ENCODE assay signal across 25 cellular contexts in the genomic region with DNA sequence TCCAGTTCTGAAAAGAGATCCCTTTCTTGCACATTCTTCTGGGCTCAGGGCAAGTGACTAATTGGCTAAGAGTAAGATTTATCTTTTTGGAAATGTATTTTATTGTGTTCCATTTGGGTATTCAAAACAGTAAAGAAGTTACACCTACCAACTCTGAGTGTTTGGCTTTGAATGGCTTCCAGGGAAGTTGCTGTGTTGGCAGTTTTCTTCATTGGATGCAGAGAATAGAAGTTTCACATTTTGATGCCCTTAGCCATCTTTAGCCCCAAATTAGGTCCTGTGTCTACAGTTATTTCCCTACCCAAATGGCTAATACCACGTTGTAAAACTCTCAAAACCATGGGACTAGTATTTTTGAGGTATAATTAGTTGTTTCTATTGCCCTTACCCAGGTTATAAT. TPM values are rescaled to one million over a fixed set of nuclear protein-coding genes. Genes with fewer than 3 reads are reported as not detected.
DNase-seq lines count a peak whose midpoint lies in the region; ATAC-seq, FAIRE-seq and TF ChIP-seq lines count a peak whose summit lies in the region.
"Had no signal": no experiment of that assay in that cellular context is flagged by ENCODE, and none has a peak within 500 bp of the region (broad histone marks: within the 10 kb centered on the region; RNA-seq: fewer than 3 reads in every experiment).

No MANE protein-coding gene starts in this region.

- H3K27me3 Mint-ChIP-seq in astrocyte (ENCODE audit: low read depth, unreplicated experiment): no peaks in the 10 kb centered on the region
- H3K27me3 Mint-ChIP-seq: CD4-positive, alpha-beta memory T cell had no signal

- WGBS in HepG2 (ENCODE audit: low lambda C conversion rate): 0% methylated on average over 1 of the region's 1 CpG
- WGBS in right lobe of liver (ENCODE audit: insufficient coverage, low coverage, low lambda C conversion rate, missing lambda C conversion rate): 18% methylated on average over 1 of the region's 1 CpG

- H3K4me2 ChIP-seq in HepG2 (ENCODE audit: low read depth, low read length): no peak overlapping the region
- no peak overlapping the region for H3K4me2 ChIP-seq in astrocyte (ENCODE audit: low read length)
- H3K4me2 ChIP-seq: BLaER1 had no signal

- H3K27ac Mint-ChIP-seq in astrocyte (ENCODE audit: unreplicated experiment): no peak overlapping the region
- H3K27ac Mint-ChIP-seq: CD4-positive, alpha-beta memory T cell; CD4-positive, CD25-positive, alpha-beta regulatory T cell; CD8-positive, alpha-beta memory T cell had no signal

- H4K20me1 ChIP-seq in HepG2 (ENCODE audit: insufficient read depth, low read length) (no peaks in the 10 kb centered on the region), astrocyte (ENCODE audit: insufficient read depth, low read length) (no peaks in the 10 kb centered on the region)
- H4K20me1 ChIP-seq: BLaER1 had no signal

- H3K9me3 Mint-ChIP-seq in astrocyte (ENCODE audit: unreplicated experiment): no peaks in the 10 kb centered on the region
- H3K9me3 Mint-ChIP-seq: CD14-positive monocyte; CD4-positive, alpha-beta memory T cell; CD8-positive, alpha-beta memory T cell had no signal

- BruUV-seq in HepG2 (replicated peaks; lab: Mats Ljungman, UMichigan): no TSS peak

- no peak for TF ChIP-seq CTCF in HepG2 (CRISPR knock-in tag; IDR thresholded peaks at IDR 0.05)
- TF ChIP-seq CTCF in right lobe of liver (IDR thresholded peaks at IDR 0.05): no peak
- no peak for TF ChIP-seq CTCF in astrocyte (IDR thresholded peaks at IDR 0.05; ENCODE audit: insufficient read depth, low read depth, low read length)

- H3K9me3 ChIP-seq in HepG2 (ENCODE audit: low read length) (no peaks in the 10 kb centered on the region), right lobe of liver (no peaks in the 10 kb centered on the region), astrocyte (ENCODE audit: insufficient read depth, low read depth, low read length) (no peaks in the 10 kb centered on the region)
- H3K9me3 ChIP-seq: BE2C, BLaER1 had no signal

- TF ChIP-seq POLR2A in HepG2 (IDR thresholded peaks at IDR 0.05; ENCODE audit: insufficient read depth in 1 of 2, low read depth in 2 of 2, low read length in 2 of 2) (no peak), right lobe of liver (IDR thresholded peaks at IDR 0.05) (no peak)

- H3K36me3 Mint-ChIP-seq in astrocyte (ENCODE audit: low read depth, unreplicated experiment): no peaks in the 10 kb centered on the region
- H3K36me3 Mint-ChIP-seq: CD14-positive monocyte; CD4-positive, alpha-beta memory T cell; CD4-positive, CD25-positive, alpha-beta regulatory T cell; CD8-positive, alpha-beta memory T cell had no signal

- no peaks in the 10 kb centered on the region for H3K4me1 Mint-ChIP-seq in astrocyte (ENCODE audit: low read depth, unreplicated experiment)
- H3K4me1 Mint-ChIP-seq: CD14-positive monocyte; CD4-positive, alpha-beta memory T cell; CD4-positive, CD25-positive, alpha-beta regulatory T cell; CD8-positive, alpha-beta memory T cell had no signal

- H3K27me3 ChIP-seq in HepG2 (ENCODE audit: control insufficient read depth in 1 of 2, insufficient read depth in 2 of 2, low read length in 2 of 2) (no peaks in the 10 kb centered on the region), right lobe of liver (no peaks in the 10 kb centered on the region), astrocyte (ENCODE audit: insufficient read depth, low read length) (no peaks in the 10 kb centered on the region)
- H3K27me3 ChIP-seq: BE2C had no signal

- H2AFZ ChIP-seq in HepG2 (ENCODE audit: low read length) (no peak overlapping the region), astrocyte (ENCODE audit: low read depth, low read length) (no peak overlapping the region)

- FAIRE-seq in HepG2 (lab: Jason Lieb, UNC) (no peak), astrocyte (lab: Jason Lieb, UNC) (peak; percentile 96)
- FAIRE-seq: GM12878, GM12892, GM18507 had no signal

- ATAC-seq in HepG2: no peak
- ATAC-seq in right lobe of liver: no peak
- no peak for ATAC-seq in HG02623 (IDR thresholded peaks at IDR 0.05; ENCODE audit: unreplicated experiment)
- ATAC-seq: GM12878 had no signal

- H3K36me3 ChIP-seq in HepG2 (replicated peaks in 1 of 2; ENCODE audit: control insufficient read depth in 1 of 2, insufficient read depth in 2 of 2, low read length in 2 of 2) (no peaks in the 10 kb centered on the region), right lobe of liver (no peaks in the 10 kb centered on the region), astrocyte (ENCODE audit: insufficient read depth, low read length) (no peaks in the 10 kb centered on the region)
- H3K36me3 ChIP-seq: BE2C, BLaER1 had no signal

- no peaks in the 10 kb centered on the region for H3K4me1 ChIP-seq in HepG2 (ENCODE audit: insufficient read depth, low read length)
- H3K4me1 ChIP-seq in right lobe of liver: no peaks in the 10 kb centered on the region
- H3K4me1 ChIP-seq in astrocyte (ENCODE audit: insufficient read depth, low read length): no peaks in the 10 kb centered on the region
- H3K4me1 ChIP-seq: BE2C, BLaER1 had no signal

- no peak overlapping the region for H3K4me3 Mint-ChIP-seq in astrocyte (ENCODE audit: unreplicated experiment)
- H3K4me3 Mint-ChIP-seq: CD14-positive monocyte; CD4-positive, alpha-beta memory T cell; CD4-positive, CD25-positive, alpha-beta regulatory T cell; CD8-positive, alpha-beta memory T cell had no signal

- H3K9ac ChIP-seq in HepG2 (ENCODE audit: insufficient read depth, low read depth, low read length): no peak overlapping the region
- no peak overlapping the region for H3K9ac ChIP-seq in astrocyte (ENCODE audit: low read length)
- H3K9ac ChIP-seq: BLaER1 had no signal

- TF ChIP-seq EP300 in HepG2 (IDR thresholded peaks at IDR 0.05; ENCODE audit: low read depth in 2 of 2, low read length in 2 of 2) (no peak), HepG2 (CRISPR knock-in tag; IDR thresholded peaks at IDR 0.05; ENCODE audit: borderline replicate concordance) (no peak)

- H3K4me3 ChIP-seq in HepG2 (replicated peaks in 1 of 3; ENCODE audit: insufficient read depth in 1 of 3, low read depth in 2 of 3, low read length in 3 of 3) (no peak overlapping the region), right lobe of liver (no peak overlapping the region), astrocyte (ENCODE audit: insufficient read depth, low read depth, low read length) (no peak overlapping the region)
- H3K4me3 ChIP-seq: BLaER1, GM12878 had no signal

- in situ Hi-C loops in HepG2 (cut with HindIII; ENCODE audit: extremely low pct_ligation_motif_present, low pct_unique_long_range_greater_than_20kb): no loop called here

- intact Hi-C loops in HepG2 (cut with micrococcal nuclease; ENCODE audit: unreplicated experiment) (loop anchor here (5.0 kb wide), 1 partner anchor 618 kb away; no protein-coding TSS in a partner anchor), right lobe of liver (cut with DNase I) (no loop called here)

- DNase-seq in HepG2 (ENCODE audit: low spot score): no peak
- DNase-seq in right lobe of liver: no peak
- DNase-seq in astrocyte (ENCODE audit: low read depth): no peak
- DNase-seq in substantia nigra (lab: John Stamatoyannopoulos, UW): no peak
- DNase-seq: ACHN; BE2C; C1 segment of cervical spinal cord; CD4-positive, alpha-beta memory T cell; CD4-positive, CD25-positive, alpha-beta regulatory T cell; CD8-positive, alpha-beta memory T cell; COR-L47; DMS 273 treated with DMSO at 0.1 percent for 48 hours; DMS153; DMS53; DMS79; DND-41; EL; GDM1 had no signal

- CTCF ChIA-PET in HepG2 (lab: Yijun Ruan, JAX; ENCODE audit: low intra/inter-chr PET ratio, low total read pairs): no interaction called here

- H3K79me2 ChIP-seq in HepG2 (ENCODE audit: insufficient read depth, low read length) (no peaks in the 10 kb centered on the region), astrocyte (ENCODE audit: insufficient read depth, low read length) (no peaks in the 10 kb centered on the region)

- TF ChIP-seq RAD21 in HepG2 (CRISPR knock-in tag; IDR thresholded peaks at IDR 0.05): no peak

- POLR2A ChIA-PET in HepG2 (lab: Yijun Ruan, JAX): no interaction called here

- H3K27ac ChIP-seq in HepG2 (ENCODE audit: extremely low read length, insufficient read depth, low read length) (no peak overlapping the region), right lobe of liver (no peak overlapping the region), astrocyte (ENCODE audit: low read depth, low read length) (no peak overlapping the region), substantia nigra (ENCODE audit: low read depth, low read length, poor library complexity, severe bottlenecking) (no peak overlapping the region)
- H3K27ac ChIP-seq: 22Rv1, BLaER1 had no signal

TF ChIP-seq in HepG2, 621 proteins besides CTCF, POLR2A, EP300 and RAD21:
- TF ChIP-seq MAFK (conservative IDR thresholded peaks at IDR 0.05 in 1 of 2, IDR thresholded peaks at IDR 0.05 in 1 of 2; ENCODE audit: low read length in 2 of 2) (peak; percentile 31 to 47; a peak in 1 of 4 replicates), KDM5B (CRISPR knock-in tag; IDR thresholded peaks at IDR 0.05; ENCODE audit: borderline replicate concordance) (no peak), MAFF (IDR thresholded peaks at IDR 0.05; ENCODE audit: low read depth, low read length) (0 out of 2 replicates have a peak, but pooled peaks have one; percentile 25)

RNA-seq across cellular contexts. Expression of gene MORC4, which starts 29.7 kb away (rescaled TPM):
- total RNA-seq in HepG2 (2016; rRNA removed; fragmentation: Illumina TruSeq; extraction: Trizol) (17.6 and 24.5 TPM in 2 replicates), right lobe of liver (10 to 100 TPM in 5 of 6 experiments, 1 to 10 TPM in 1; 8.9 to 26.9 (median 19.4) TPM), astrocyte (26.0 and 29.1 TPM in 2 replicates)
- 2.6 and 2.8 TPM in 2 replicates for total RNA-seq in HepG2 (2016; cell fraction: cytosol; rRNA removed; fragmentation: Illumina TruSeq; extraction: Trizol; ENCODE audit: low read depth)
- total RNA-seq in HepG2 (2016; cell fraction: insoluble cytoplasmic fraction; rRNA removed; fragmentation: Illumina TruSeq; extraction: Trizol): 18.3 and 23.4 TPM in 2 replicates
- 7.4 and 9.5 TPM in 2 replicates for total RNA-seq in HepG2 (2016; cell fraction: membrane; rRNA removed; fragmentation: Illumina TruSeq; extraction: Trizol)
- 14.0 and 15.8 TPM in 2 replicates for total RNA-seq in HepG2 (2016; cell fraction: nucleus; rRNA removed; fragmentation: Illumina TruSeq; extraction: Trizol)
- polyA plus RNA-seq in HepG2 (2011; rRNA removed): 5.4 and 7.3 TPM in 2 replicates
- 3.3 and 4.4 TPM in 2 replicates for polyA plus RNA-seq in HepG2 (2011; cell fraction: cytosol; rRNA removed)
- polyA plus RNA-seq in HepG2 (2011; cell fraction: nucleus; rRNA removed): 4.3 and 5.0 TPM in 2 replicates
- polyA plus RNA-seq in HepG2 (2012): 6.3 and 8.2 TPM in 2 replicates
- polyA plus RNA-seq in HepG2 (2016; cell fraction: cytosol; fragmentation: Illumina TruSeq; extraction: Trizol; ENCODE audit: low read depth): 1.5 and 1.7 TPM in 2 replicates
- 16.4 and 18.5 TPM in 2 replicates for polyA plus RNA-seq in HepG2 (2016; cell fraction: insoluble cytoplasmic fraction; fragmentation: Illumina TruSeq; extraction: Trizol; ENCODE audit: low read depth)
- polyA plus RNA-seq in HepG2 (2016; cell fraction: membrane; fragmentation: Illumina TruSeq; extraction: Trizol; ENCODE audit: low read depth): 4.0 and 4.4 TPM in 2 replicates
- 15.0 and 16.3 TPM in 2 replicates for polyA plus RNA-seq in HepG2 (2016; cell fraction: nucleus; fragmentation: Illumina TruSeq; extraction: Trizol; ENCODE audit: insufficient read depth, low read depth)
- polyA minus RNA-seq in HepG2 (2011; rRNA and poly(A)+ RNA removed; ENCODE audit: low replicate concordance): 6.5 and 7.6 TPM in 2 replicates
- 5.8 and 6.3 TPM in 2 replicates for polyA minus RNA-seq in HepG2 (2011; cell fraction: cytosol; rRNA and poly(A)+ RNA removed)
- 11.7 and 12.3 TPM in 2 replicates for polyA minus RNA-seq in HepG2 (2011; cell fraction: nucleus; rRNA and poly(A)+ RNA removed)
